24 cellular contexts compared by ENCODE assay signal in the genomic region with DNA sequence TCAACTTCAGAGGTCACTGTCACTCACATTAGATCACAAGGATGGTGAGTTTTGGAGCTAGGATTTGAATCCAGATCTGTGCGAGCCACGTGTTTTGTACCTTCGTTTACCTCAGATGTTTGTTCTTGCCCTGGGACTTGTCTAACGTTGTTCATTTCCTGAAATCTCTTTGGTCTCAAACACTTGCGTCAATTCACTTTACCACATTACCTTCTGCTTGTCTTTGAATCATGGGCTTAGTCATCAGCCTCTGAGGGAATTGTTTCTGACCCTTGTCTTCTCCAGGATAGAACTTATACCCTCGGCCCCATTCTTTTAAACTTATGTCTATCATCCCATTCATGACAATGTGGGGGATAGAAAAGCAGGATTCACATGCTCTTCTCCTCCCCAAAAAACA.
"Had no signal": no experiment of that assay in that cellular context is flagged by ENCODE, and none has a peak within 500 bp of the region (broad histone marks: within the 10 kb centered on the region; RNA-seq: fewer than 3 reads in every experiment).

No MANE protein-coding gene starts in this region.

- H3K4me3 ChIP-seq: adrenal gland, breast epithelium, K562 had no signal

- DNase-seq: activated B cell treated with CpG ODN at 0.5 μM for 24 hours; activated CD4-positive, alpha-beta memory T cell treated with anti-CD3 and anti-CD28 coated beads for 36 hours; activated CD4-positive, alpha-beta T cell treated with anti-CD3 and anti-CD28 coated beads for 1 hour; activated CD4-positive, alpha-beta T cell treated with anti-CD3 and anti-CD28 coated beads, Interleukin-2, amount 10 ng/mL, durations not matched to agents 24 days and 14 days; activated CD8-positive, alpha-beta memory T cell treated with anti-CD3 and anti-CD28 coated beads for 24 hours; activated naive CD4-positive, alpha-beta T cell treated with anti-CD3 and anti-CD28 coated beads, Interleukin-2, amount 50 U/mL, for 16 hours; activated naive CD8-positive, alpha-beta T cell treated with anti-CD3 and anti-CD28 coated beads, Interleukin-2, amount 10 ng/mL, durations not matched to agents 7 days and 5 days; activated T-cell treated with anti-CD3 and anti-CD28 coated beads for 4 hours; adrenal gland; anterior cingulate cortex; central memory CD4-positive, alpha-beta T cell; NCI-H1092; NCI-H1417; NCI-H1930; NCI-H2107; NCI-H2171 treated with DMSO at 0.1 percent for 48 hours; NCI-H226; NCI-H526; NCI-H774; SIG-M5; T-helper 17 cell; T-helper 9 cell had no signal

- ATAC-seq: K562, T-helper 17 cell had no signal
